ENCODE assay signal across 8 cellular contexts in the genomic region with DNA sequence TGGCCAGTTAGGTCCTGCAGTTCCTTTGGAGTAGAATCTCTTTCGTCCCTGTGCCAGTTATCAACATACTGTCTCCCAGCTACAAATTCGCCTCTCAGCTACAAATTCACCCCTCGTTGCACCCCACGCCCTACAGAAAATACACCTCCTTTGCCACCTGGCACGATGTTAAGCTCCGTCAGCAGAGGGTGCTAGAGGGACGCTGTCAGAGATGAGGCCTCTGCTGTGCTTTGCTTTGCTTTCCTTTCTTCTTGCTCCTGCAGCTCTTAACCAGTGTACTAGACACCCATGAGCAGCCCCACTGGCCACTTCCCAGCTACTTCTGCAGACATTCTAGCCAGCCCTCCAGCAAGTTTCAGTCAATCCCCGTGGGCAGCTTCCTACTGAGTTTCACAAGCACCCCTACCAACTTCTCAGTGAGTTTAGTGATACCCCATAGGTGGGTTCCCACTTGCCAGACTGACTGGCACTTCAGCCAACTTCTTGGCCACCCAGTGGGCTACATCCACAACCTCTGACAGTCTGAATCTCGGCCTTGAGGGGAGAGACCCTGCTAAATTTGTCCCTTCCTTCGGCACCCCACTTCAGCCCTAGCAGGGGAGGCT. TPM values are rescaled to one million over a fixed set of nuclear protein-coding genes. Genes with fewer than 3 reads are reported as not detected.
A peak's percentile ranks its signal among the peaks of the same experiment; 100 is the strongest.
DNase-seq lines count a peak whose midpoint lies in the region; ATAC-seq and TF ChIP-seq lines count a peak whose summit lies in the region.

No MANE protein-coding gene starts in this region.

- DNase-seq in HuH-7 (ENCODE audit: low spot score) (peak; percentile 54), Peyer's patch (peak; percentile 73 to 89 (median 80)), fibroblast of peridontal ligament (ENCODE audit: extremely low read depth) (peak; percentile 76), neural crest cell (ENCODE audit: low read depth, low spot score) (peak; percentile 76), OCI-M2 (lab: John Stamatoyannopoulos, UW; ENCODE audit: unreplicated experiment) (no peak)
- DNase-seq in activated T-cell treated with anti-CD3 and anti-CD28 coated beads, Interleukin-2, amount 50 U/mL, for 72 hours, result peak; percentile 80
- DNase-seq in stimulated activated naive CD8-positive, alpha-beta T cell treated with anti-CD3 and anti-CD28 coated beads, Interleukin-15, amount 100 ng/mL, for 72 hours, result peak; percentile 72 to 74

- no peaks in the 10 kb centered on the region for H3K27me3 ChIP-seq in Peyer's patch

- no peak overlapping the region for H3K4me3 ChIP-seq in Peyer's patch

- H3K4me1 ChIP-seq in Peyer's patch, result no peaks in the 10 kb centered on the region

- no peak overlapping the region for H3K27ac ChIP-seq in Peyer's patch

- no peaks in the 10 kb centered on the region for H3K9me3 Mint-ChIP-seq in activated T-cell treated with anti-CD3 and anti-CD28 coated beads, Interleukin-2, amount 50 U/mL, for 72 hours
- H3K9me3 Mint-ChIP-seq in neural crest cell, result no peaks in the 10 kb centered on the region
- no peaks in the 10 kb centered on the region for H3K9me3 Mint-ChIP-seq in stimulated activated naive CD8-positive, alpha-beta T cell treated with anti-CD3 and anti-CD28 coated beads, Interleukin-15, amount 100 ng/mL, for 72 hours

- TF ChIP-seq CTCF in GM12801 (IDR thresholded peaks at IDR 0.05; ENCODE audit: extremely low read depth, insufficient read length) (peak; percentile 82), Peyer's patch (IDR thresholded peaks at IDR 0.05) (peak; percentile 57 to 91 (median 79)), neural crest cell (conservative IDR thresholded peaks at IDR 0.05) (peak; percentile 91)

- peak; percentile 84 to 86 for ATAC-seq in activated T-cell treated with anti-CD3 and anti-CD28 coated beads, Interleukin-2, amount 50 U/mL, for 72 hours (replicated peaks in 1 of 2)
- peak; percentile 90 for ATAC-seq in stimulated activated naive CD8-positive, alpha-beta T cell treated with anti-CD3 and anti-CD28 coated beads, Interleukin-15, amount 100 ng/mL, for 72 hours

- no peak overlapping the region for H3K4me3 Mint-ChIP-seq in activated T-cell treated with anti-CD3 and anti-CD28 coated beads, Interleukin-2, amount 50 U/mL, for 72 hours
- H3K4me3 Mint-ChIP-seq in neural crest cell, result no peak overlapping the region
- no peak overlapping the region for H3K4me3 Mint-ChIP-seq in stimulated activated naive CD8-positive, alpha-beta T cell treated with anti-CD3 and anti-CD28 coated beads, Interleukin-15, amount 100 ng/mL, for 72 hours

- H3K27me3 Mint-ChIP-seq in activated T-cell treated with anti-CD3 and anti-CD28 coated beads, Interleukin-2, amount 50 U/mL, for 72 hours (ENCODE audit: low read depth), result no peaks in the 10 kb centered on the region
- no peaks in the 10 kb centered on the region for H3K27me3 Mint-ChIP-seq in neural crest cell (ENCODE audit: low read depth)
- H3K27me3 Mint-ChIP-seq in stimulated activated naive CD8-positive, alpha-beta T cell treated with anti-CD3 and anti-CD28 coated beads, Interleukin-15, amount 100 ng/mL, for 72 hours, result no peaks in the 10 kb centered on the region

- TF ChIP-seq POLR2A in Peyer's patch (IDR thresholded peaks at IDR 0.05), result no peak

- H3K9me3 ChIP-seq in Peyer's patch, result no peaks in the 10 kb centered on the region

- peaks cover 0 to 4% (median 0%) of the 10 kb centered on the region in 3 donors for H3K36me3 ChIP-seq in Peyer's patch

- peaks cover 6% of the 10 kb centered on the region for H3K4me1 Mint-ChIP-seq in activated T-cell treated with anti-CD3 and anti-CD28 coated beads, Interleukin-2, amount 50 U/mL, for 72 hours (ENCODE audit: low read depth)
- H3K4me1 Mint-ChIP-seq in neural crest cell, result peaks cover 4% of the 10 kb centered on the region
- peaks cover 8% of the 10 kb centered on the region for H3K4me1 Mint-ChIP-seq in stimulated activated naive CD8-positive, alpha-beta T cell treated with anti-CD3 and anti-CD28 coated beads, Interleukin-15, amount 100 ng/mL, for 72 hours

- H3K36me3 Mint-ChIP-seq in activated T-cell treated with anti-CD3 and anti-CD28 coated beads, Interleukin-2, amount 50 U/mL, for 72 hours (ENCODE audit: insufficient read depth in 2 of 2), result peaks cover 0 to 2% of the 10 kb centered on the region in 2 donors
- no peaks in the 10 kb centered on the region for H3K36me3 Mint-ChIP-seq in neural crest cell (ENCODE audit: low read depth)

- H3K27ac Mint-ChIP-seq in activated T-cell treated with anti-CD3 and anti-CD28 coated beads, Interleukin-2, amount 50 U/mL, for 72 hours, result no peak overlapping the region
- H3K27ac Mint-ChIP-seq in neural crest cell (ENCODE audit: unreplicated experiment), result no peak overlapping the region
- no peak overlapping the region for H3K27ac Mint-ChIP-seq in stimulated activated naive CD8-positive, alpha-beta T cell treated with anti-CD3 and anti-CD28 coated beads, Interleukin-15, amount 100 ng/mL, for 72 hours

RNA-seq across cellular contexts. Expression of gene HAUS3, which starts 21.8 kb away (rescaled TPM):
- total RNA-seq in Peyer's patch (10 to 100 TPM in 1 of 4 donors, 1 to 10 TPM in 3; 8.6 to 11.6 (median 9.0) TPM), neural crest cell (26.1 and 26.9 TPM in 2 replicates)
- 10 to 100 TPM; 21.0 to 21.7 TPM for total RNA-seq in activated T-cell treated with anti-CD3 and anti-CD28 coated beads, Interleukin-2, amount 50 U/mL, for 72 hours

RNA-seq across cellular contexts. Expression of gene POLN, which starts 21.8 kb away (rescaled TPM):
- total RNA-seq in Peyer's patch (1 to 10 TPM in 3 of 4 donors, under 1 TPM in 1; 0.70 to 6.6 (median 3.2) TPM), neural crest cell (4.0 and 5.6 TPM in 2 replicates)
- 1 to 10 TPM; 4.6 TPM for total RNA-seq in activated T-cell treated with anti-CD3 and anti-CD28 coated beads, Interleukin-2, amount 50 U/mL, for 72 hours

RNA-seq across cellular contexts. Expression of gene MXD4, which starts 41.8 kb away (rescaled TPM):
- total RNA-seq in Peyer's patch (10 to 100 TPM; 28.9 to 52.5 (median 44.0) TPM), neural crest cell (47.1 and 54.3 TPM in 2 replicates)
- total RNA-seq in activated T-cell treated with anti-CD3 and anti-CD28 coated beads, Interleukin-2, amount 50 U/mL, for 72 hours, result 10 to 100 TPM; 10.1 to 11.3 TPM
